12 cellular contexts compared by ENCODE assay signal in genomic region chr18:11728247-11728646, GRCh38. TPM values are rescaled to one million over a fixed set of nuclear protein-coding genes. Genes with fewer than 3 reads are reported as not detected.
DNase-seq lines count a peak whose midpoint lies in the region; ATAC-seq and TF ChIP-seq lines count a peak whose summit lies in the region.
"Had no signal": no experiment of that assay in that cellular context is flagged by ENCODE, and none has a peak within 500 bp of the region (broad histone marks: within the 10 kb centered on the region; RNA-seq: fewer than 3 reads in every experiment).

No MANE protein-coding gene starts in this region.

- H3K36me3 Mint-ChIP-seq in CD4-positive, alpha-beta memory T cell: no peaks in the 10 kb centered on the region
- no peaks in the 10 kb centered on the region for H3K36me3 Mint-ChIP-seq in activated naive CD8-positive, alpha-beta T cell treated with anti-CD3 and anti-CD28 coated beads for 36 hours

- H2AFZ ChIP-seq in OCI-LY7 (ENCODE audit: low read length): no peak overlapping the region

- peaks cover 0 to 3% (median 0%) of the 10 kb centered on the region in 4 donors for H3K4me1 Mint-ChIP-seq in CD4-positive, alpha-beta memory T cell
- H3K4me1 Mint-ChIP-seq in activated naive CD8-positive, alpha-beta T cell treated with anti-CD3 and anti-CD28 coated beads for 36 hours: no peaks in the 10 kb centered on the region
- H3K4me1 Mint-ChIP-seq: mesothelial cell of epicardium had no signal

- H3K4me2 ChIP-seq in OCI-LY7 (ENCODE audit: low read length): no peak overlapping the region

- no peak overlapping the region for H3K27ac ChIP-seq in OCI-LY7 (ENCODE audit: low read depth, low read length, poor library complexity, severe bottlenecking)
- no peak overlapping the region for H3K27ac ChIP-seq in psoas muscle
- H3K27ac ChIP-seq in CD4-positive, alpha-beta memory T cell (ENCODE audit: low read depth, low read length): no peak overlapping the region
- H3K27ac ChIP-seq: suprapubic skin had no signal

- H3K4me1 ChIP-seq in OCI-LY7 (ENCODE audit: insufficient read depth, low read length, poor library complexity, severe bottlenecking) (peaks cover 13% of the 10 kb centered on the region), psoas muscle (no peaks in the 10 kb centered on the region)
- no peaks in the 10 kb centered on the region for H3K4me1 ChIP-seq in CD4-positive, alpha-beta memory T cell (ENCODE audit: insufficient read depth, low read length)

- H3K4me3 ChIP-seq in AG10803 (ENCODE audit: low read length) (no peak overlapping the region), GM12875 (ENCODE audit: low read depth, low read length) (no peak overlapping the region), OCI-LY7 (ENCODE audit: low read depth, low read length, poor library complexity, severe bottlenecking) (no peak overlapping the region), fibroblast of mammary gland (ENCODE audit: control insufficient read depth, low read depth, low read length) (no peak overlapping the region), psoas muscle (no peak overlapping the region)
- no peak overlapping the region for H3K4me3 ChIP-seq in CD4-positive, alpha-beta memory T cell (ENCODE audit: low read length in 2 of 2)
- H3K4me3 ChIP-seq: suprapubic skin had no signal

- no peak overlapping the region for H3K27ac Mint-ChIP-seq in CD4-positive, alpha-beta memory T cell
- H3K27ac Mint-ChIP-seq in activated naive CD8-positive, alpha-beta T cell treated with anti-CD3 and anti-CD28 coated beads for 36 hours: no peak overlapping the region
- H3K27ac Mint-ChIP-seq: IgD-negative memory B cell, mesothelial cell of epicardium had no signal

- no peak for ATAC-seq in psoas muscle

- CTCF ChIA-PET in OCI-LY7 (lab: Charles Lee; ENCODE audit: unreplicated experiment): interaction anchor here (0.5 to 1.2 kb wide), 5 partner anchors 73 to 1727 kb away, joined by 3 to 7 read pairs (median 3); no protein-coding TSS in a partner anchor
- CTCF ChIA-PET in CD4-positive, alpha-beta memory T cell (lab: Charles Lee; ENCODE audit: partially characterized antibody): interaction anchor here (1.4 to 1.6 kb wide), 2 partner anchors 268 to 311 kb away, joined by 4 to 7 read pairs; no protein-coding TSS in a partner anchor

- no peaks in the 10 kb centered on the region for H4K20me1 ChIP-seq in OCI-LY7 (ENCODE audit: insufficient read depth, low read length)

- H3K79me2 ChIP-seq in OCI-LY7 (ENCODE audit: insufficient read depth, low read depth, low read length): no peaks in the 10 kb centered on the region

- H3K9me2 ChIP-seq in OCI-LY7 (ENCODE audit: insufficient read depth, low read length): no peaks in the 10 kb centered on the region

- H3K9me3 ChIP-seq in OCI-LY7 (ENCODE audit: low read length) (no peaks in the 10 kb centered on the region), psoas muscle (no peaks in the 10 kb centered on the region)
- no peaks in the 10 kb centered on the region for H3K9me3 ChIP-seq in CD4-positive, alpha-beta memory T cell (ENCODE audit: control insufficient read depth in 1 of 2, low read length in 2 of 2)
- H3K9me3 ChIP-seq: suprapubic skin had no signal

- H3K27me3 ChIP-seq in psoas muscle (ENCODE audit: insufficient read depth in 3 of 3, low read length in 2 of 3): no peaks in the 10 kb centered on the region
- H3K27me3 ChIP-seq in CD4-positive, alpha-beta memory T cell (ENCODE audit: insufficient read depth, low read length): no peaks in the 10 kb centered on the region
- H3K27me3 ChIP-seq: suprapubic skin had no signal

- DNase-seq in AG10803 (ENCODE audit: low read depth): peak; percentile 6
- DNase-seq in OCI-LY7 (ENCODE audit: low spot score): peak; percentile 41
- DNase-seq in fibroblast of mammary gland (ENCODE audit: low read depth): peak; percentile 28
- no peak for DNase-seq in psoas muscle
- DNase-seq in COR-L47 (lab: John Stamatoyannopoulos, UW): no peak
- DNase-seq in CD4-positive, alpha-beta memory T cell: no peak
- DNase-seq in activated naive CD8-positive, alpha-beta T cell treated with anti-CD3 and anti-CD28 coated beads for 36 hours: no peak
- DNase-seq: GDM1 had no signal

- WGBS in psoas muscle, 3 donors: 27 to 35% (median 32%) methylated on average over 1 of the region's 1 CpG

- H3K36me3 ChIP-seq in OCI-LY7 (ENCODE audit: insufficient read depth, low read length) (no peaks in the 10 kb centered on the region), psoas muscle (ENCODE audit: insufficient read depth in 1 of 2, low read depth in 1 of 2) (no peaks in the 10 kb centered on the region)
- H3K36me3 ChIP-seq in CD4-positive, alpha-beta memory T cell (ENCODE audit: insufficient read depth, low read length): no peaks in the 10 kb centered on the region
- H3K36me3 ChIP-seq: suprapubic skin had no signal

- H3K9me3 Mint-ChIP-seq in CD4-positive, alpha-beta memory T cell: peaks cover 0 to 3% (median 0%) of the 10 kb centered on the region in 8 donors
- no peaks in the 10 kb centered on the region for H3K9me3 Mint-ChIP-seq in activated naive CD8-positive, alpha-beta T cell treated with anti-CD3 and anti-CD28 coated beads for 36 hours

- TF ChIP-seq CTCF in AG10803 (conservative IDR thresholded peaks at IDR 0.05; ENCODE audit: low read length) (peak; percentile 11; the same call in 1 of the 2 replicates), GM12875 (IDR thresholded peaks at IDR 0.05; ENCODE audit: borderline replicate concordance, insufficient read depth, low read depth, low read length) (0 out of 2 replicates have a peak, but pooled peaks have one; percentile 2), OCI-LY7 (conservative IDR thresholded peaks at IDR 0.05; ENCODE audit: low read length) (peak; percentile 66), fibroblast of mammary gland (conservative IDR thresholded peaks at IDR 0.05; ENCODE audit: control insufficient read depth, insufficient read depth, low read depth, low read length) (peak; percentile 27), psoas muscle (IDR thresholded peaks at IDR 0.05) (no peak)

- H3K27me3 Mint-ChIP-seq in CD4-positive, alpha-beta memory T cell: peaks cover 11 to 12% of the 10 kb centered on the region in 2 donors
- peaks cover 16% of the 10 kb centered on the region for H3K27me3 Mint-ChIP-seq in activated naive CD8-positive, alpha-beta T cell treated with anti-CD3 and anti-CD28 coated beads for 36 hours

- H3K4me3 Mint-ChIP-seq in CD4-positive, alpha-beta memory T cell: no peak overlapping the region
- H3K4me3 Mint-ChIP-seq in activated naive CD8-positive, alpha-beta T cell treated with anti-CD3 and anti-CD28 coated beads for 36 hours: no peak overlapping the region
- H3K4me3 Mint-ChIP-seq: IgD-negative memory B cell, mesothelial cell of epicardium had no signal

- POLR2A ChIA-PET in OCI-LY7 (lab: Charles Lee): interaction anchor here (0.6 to 1.1 kb wide), 4 partner anchors 49 to 753 kb away, joined by 3 to 8 read pairs (median 3); no protein-coding TSS in a partner anchor
- POLR2A ChIA-PET in CD4-positive, alpha-beta memory T cell (lab: Charles Lee; ENCODE audit: partially characterized antibody): no interaction called here

- intact Hi-C loops in OCI-LY7 (cut with micrococcal nuclease; ENCODE audit: unreplicated experiment): loop anchor here (1.0 kb wide), 1 partner anchor 73 kb away; no protein-coding TSS in a partner anchor
- intact Hi-C loops in psoas muscle (cut with DNase I): no loop called here
- intact Hi-C loops in CD4-positive, alpha-beta memory T cell (cut with micrococcal nuclease): no loop called here

- BruUV-seq in OCI-LY7 (replicated peaks; lab: Mats Ljungman, UMichigan): no TSS peak

RNA-seq across cellular contexts. Expression of gene GNAL, which starts 39.2 kb away (rescaled TPM):
- 0.03 TPM in 2 replicates for total RNA-seq in OCI-LY7 (2014; rRNA removed; shearing (Covaris generic))
- total RNA-seq in OCI-LY7 (2022) (0.25 and 0.28 TPM in 2 replicates), psoas muscle (10 to 100 TPM in 2 of 4 donors, 1 to 10 TPM in 2; 2.9 to 30.8 (median 11.1) TPM)
- polyA plus RNA-seq in psoas muscle: 10 to 100 TPM in 1 of 3 donors, 1 to 10 TPM in 1, under 1 TPM in 1; 0.90 to 28.0 (median 2.5) TPM
- under 1 TPM; 0.26 to 0.33 TPM for total RNA-seq in CD4-positive, alpha-beta memory T cell
- polyA plus RNA-seq in CD4-positive, alpha-beta memory T cell: under 1 TPM in 1 of 2 donors, not detected in 1; 0.20 TPM
- total RNA-seq in activated naive CD8-positive, alpha-beta T cell treated with anti-CD3 and anti-CD28 coated beads for 36 hours: under 1 TPM in 1 of 2 experiments, not detected in 1; 0.04 TPM

Comparison
In these comparisons a context has a peak if more than half of its experiments do, and no peak if none do; other contexts are left out.
1. DNase-seq: peak in AG10803 (single experiment), OCI-LY7 (single experiment) and fibroblast of mammary gland (single experiment); none in psoas muscle (0 of 2), COR-L47 (single experiment), CD4-positive, alpha-beta memory T cell (0 of 5) and activated naive CD8-positive, alpha-beta T cell treated with anti-CD3 and anti-CD28 coated beads for 36 hours (single experiment).